Comparison of ENCODE assay signal across 11 cellular contexts in genomic region chr14:52349731-52350130, GRCh38. TPM values are rescaled to one million over a fixed set of nuclear protein-coding genes. Genes with fewer than 3 reads are reported as not detected.
DNase-seq lines count a peak whose midpoint lies in the region; ATAC-seq and TF ChIP-seq lines count a peak whose summit lies in the region.
"Had no signal": no experiment of that assay in that cellular context is flagged by ENCODE, and none has a peak within 500 bp of the region (broad histone marks: within the 10 kb centered on the region; RNA-seq: fewer than 3 reads in every experiment).

No MANE protein-coding gene starts in this region.

- DNase-seq in stimulated activated CD4-positive, alpha-beta T cell treated with anti-CD3 and anti-CD28 coated beads, Interleukin-15, amount 100 ng/mL, for 24 hours = peak; percentile 21
- no peak for DNase-seq in stimulated activated CD4-positive, alpha-beta T cell treated with anti-CD3 and anti-CD28 coated beads, Interleukin-4, amount 100 ng/mL, for 1 hour
- DNase-seq in hepatocyte (ENCODE audit: low spot score) (no peak), H4 (ENCODE audit: low spot score) (no peak), NCI-H128 (lab: John Stamatoyannopoulos, UW; ENCODE audit: unreplicated experiment) (no peak)
- DNase-seq: kidney glomerular epithelial cell, T-helper 9 cell, testis had no signal

- H4K20me1 ChIP-seq in hepatocyte (ENCODE audit: insufficient read depth, poor library complexity, severe bottlenecking) = no peaks in the 10 kb centered on the region

- peaks cover 58% of the 10 kb centered on the region for H3K4me1 Mint-ChIP-seq in T-helper 1 cell treated with Interleukin-12 subunit alpha and Interleukin-12 subunit beta and Interleukin-4 antibody, amounts not matched to agents 30 μg/mL and 1 μg/mL, for 36 hours (ENCODE audit: low read depth)
- H3K4me1 Mint-ChIP-seq: B cell had no signal

- H3K4me1 ChIP-seq in hepatocyte (ENCODE audit: insufficient read depth) = peaks cover 29% of the 10 kb centered on the region
- H3K4me1 ChIP-seq: testis had no signal

- H3K36me3 ChIP-seq in hepatocyte (replicated peaks; ENCODE audit: insufficient read depth, low read depth) = no peaks in the 10 kb centered on the region

- ATAC-seq in GM21529 (IDR thresholded peaks at IDR 0.05; ENCODE audit: unreplicated experiment) = no peak

- H3K79me2 ChIP-seq in hepatocyte = no peaks in the 10 kb centered on the region

- 100% methylated on average over 2 of the region's 2 CpGs for WGBS in hepatocyte (ENCODE audit: low lambda C conversion rate, missing lambda C conversion rate)

- peaks cover 18% of the 10 kb centered on the region for H3K27me3 Mint-ChIP-seq in T-helper 1 cell treated with Interleukin-12 subunit alpha and Interleukin-12 subunit beta and Interleukin-4 antibody, amounts not matched to agents 30 μg/mL and 1 μg/mL, for 36 hours (ENCODE audit: low read depth)

- H3K27ac Mint-ChIP-seq in T-helper 1 cell treated with Interleukin-12 subunit alpha and Interleukin-12 subunit beta and Interleukin-4 antibody, amounts not matched to agents 30 μg/mL and 1 μg/mL, for 36 hours = peak overlapping the region; percentile 64
- H3K27ac Mint-ChIP-seq: B cell had no signal

- no peaks in the 10 kb centered on the region for H3K27me3 ChIP-seq in hepatocyte
- H3K27me3 ChIP-seq: testis had no signal

- H3K27ac ChIP-seq in hepatocyte = peak overlapping the region; percentile 29
- H3K27ac ChIP-seq: testis had no signal

- H3K36me3 Mint-ChIP-seq in T-helper 1 cell treated with Interleukin-12 subunit alpha and Interleukin-12 subunit beta and Interleukin-4 antibody, amounts not matched to agents 30 μg/mL and 1 μg/mL, for 36 hours (ENCODE audit: low read depth) = peaks cover 30% of the 10 kb centered on the region

- H3K4me3 Mint-ChIP-seq in T-helper 1 cell treated with Interleukin-12 subunit alpha and Interleukin-12 subunit beta and Interleukin-4 antibody, amounts not matched to agents 30 μg/mL and 1 μg/mL, for 36 hours = no peak overlapping the region
- H3K4me3 Mint-ChIP-seq: B cell had no signal

- no peak overlapping the region for H2AFZ ChIP-seq in hepatocyte

- no peak for TF ChIP-seq CTCF in hepatocyte (IDR thresholded peaks at IDR 0.05; ENCODE audit: poor library complexity)

- H3K9me3 ChIP-seq in hepatocyte (ENCODE audit: low read depth) = no peaks in the 10 kb centered on the region
- H3K9me3 ChIP-seq: testis had no signal

- no peaks in the 10 kb centered on the region for H3K9me2 ChIP-seq in hepatocyte (replicated peaks; ENCODE audit: insufficient read depth)

- H3K9me3 Mint-ChIP-seq in T-helper 1 cell treated with Interleukin-12 subunit alpha and Interleukin-12 subunit beta and Interleukin-4 antibody, amounts not matched to agents 30 μg/mL and 1 μg/mL, for 36 hours = peaks cover 10% of the 10 kb centered on the region

- H3K4me2 ChIP-seq in hepatocyte = no peak overlapping the region

- H3K4me3 ChIP-seq in hepatocyte = no peak overlapping the region
- H3K4me3 ChIP-seq: testis had no signal

RNA-seq across cellular contexts. Expression of gene PTGER2, which starts 35.6 kb away (rescaled TPM):
- 18.5 and 18.7 TPM in 2 replicates for total RNA-seq in hepatocyte
- polyA plus RNA-seq in hepatocyte = 43.0 and 49.3 TPM in 2 replicates
- 3.7 and 5.7 TPM in 2 replicates for total RNA-seq in H4 (2014; rRNA removed; shearing (Covaris generic))
